In the genomic region with DNA sequence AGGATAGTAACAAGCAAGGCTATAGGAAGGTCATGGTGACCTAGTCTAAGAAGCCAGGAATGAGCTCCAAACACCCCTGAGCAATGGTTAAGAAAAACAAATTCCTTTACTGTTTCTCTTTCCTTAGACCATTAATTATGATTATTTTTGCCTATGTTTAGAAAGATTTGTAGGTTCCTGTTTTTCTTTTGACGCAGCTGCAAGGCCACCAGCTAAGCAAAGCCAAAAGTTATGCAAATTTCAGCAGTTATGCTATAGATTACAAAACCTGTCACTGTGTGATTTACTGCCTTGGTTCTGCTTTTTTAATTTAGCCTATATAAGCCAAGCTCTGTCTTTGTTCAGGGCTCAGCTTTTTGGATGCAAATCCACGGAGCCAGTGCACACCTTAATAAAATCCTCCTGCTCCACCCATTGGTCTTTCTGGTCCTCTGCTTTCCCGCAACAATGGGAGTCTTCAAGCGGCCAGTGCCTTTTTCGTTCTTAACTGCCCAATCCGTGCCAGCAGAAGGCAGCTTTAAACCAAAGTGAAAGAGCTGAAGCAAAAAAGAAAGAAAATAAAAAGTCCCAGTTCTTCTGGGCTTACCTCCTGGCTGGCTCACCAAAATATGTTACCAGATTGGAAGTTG, we compare ENCODE assay signal across 8 cellular contexts.
DNase-seq lines count a peak whose midpoint lies in the region; ATAC-seq and TF ChIP-seq lines count a peak whose summit lies in the region.

No MANE protein-coding gene starts in this region.

- DNase-seq in AG10803 (ENCODE audit: low read depth) (no peak), SIG-M5 (lab: John Stamatoyannopoulos, UW) (peak; percentile 68), epithelial cell of prostate (ENCODE audit: low read depth, low spot score) (no peak), skeletal muscle cell (ENCODE audit: low read depth) (no peak), putamen (ENCODE audit: low spot score) (no peak), ecto neural progenitor cell (ENCODE audit: low spot score) (no peak)

- H3K4me3 ChIP-seq in AG10803 (ENCODE audit: low read length) (peak overlapping the region; percentile 58), skeletal muscle cell (ENCODE audit: low read depth, low read length) (peak overlapping the region; percentile 67)

- H3K27ac ChIP-seq in epithelial cell of prostate, result peak overlapping the region; percentile 97

- peak; percentile 27 for ATAC-seq in GM18868 (IDR thresholded peaks at IDR 0.05; ENCODE audit: unreplicated experiment)
- ATAC-seq in HG03064 (IDR thresholded peaks at IDR 0.05; ENCODE audit: low read depth, unreplicated experiment), result peak; percentile 35

- no peak for TF ChIP-seq CTCF in AG10803 (conservative IDR thresholded peaks at IDR 0.05; ENCODE audit: low read length)
